Comparison of ENCODE assay signal across 13 cellular contexts in the genomic region with DNA sequence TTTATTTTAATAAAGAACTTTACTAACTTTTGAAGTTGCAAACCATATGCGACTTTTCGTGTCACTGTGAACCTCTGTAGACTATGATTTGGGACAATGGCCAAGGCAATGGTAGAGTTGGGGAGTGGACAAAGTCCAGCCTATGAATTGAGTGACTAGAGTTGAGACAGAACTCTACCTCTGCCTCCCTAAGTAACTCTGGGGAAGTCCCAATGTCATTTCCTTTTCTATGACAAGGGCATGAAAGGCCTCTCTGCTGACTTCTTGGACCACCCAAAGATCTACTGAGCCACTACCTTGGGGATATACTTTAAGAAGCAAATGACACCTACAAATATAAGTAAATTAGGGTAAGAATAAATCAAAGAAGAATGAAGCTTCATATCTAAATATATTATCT.
"Had no signal": no experiment of that assay in that cellular context is flagged by ENCODE, and none has a peak within 500 bp of the region (broad histone marks: within the 10 kb centered on the region; RNA-seq: fewer than 3 reads in every experiment).

No MANE protein-coding gene starts in this region.

- DNase-seq: activated CD4-positive, alpha-beta T cell treated with anti-CD3 and anti-CD28 coated beads, Interleukin-2, amount 50 U/mL, for 48 hours; foreskin fibroblast; head of caudate nucleus; islet precursor cell; nucleus accumbens; right cardiac atrium; small intestine; upper lobe of left lung had no signal

- ATAC-seq: activated CD4-positive, CD25-positive, alpha-beta regulatory T cell treated with anti-CD3 and anti-CD28 coated beads, Interleukin-2, amount 50 U/mL, for 24 hours; left lobe of liver; natural killer cell treated with Interleukin-12 subunit alpha and Interleukin-12 subunit beta and Interleukin-15 and Interleukin-18, amount 100 ng/mL, for 72 hours; right cardiac atrium had no signal

- H3K4me1 ChIP-seq: upper lobe of left lung had no signal

- H3K27ac ChIP-seq: esophagus muscularis mucosa, upper lobe of left lung had no signal

- H3K27me3 ChIP-seq: esophagus muscularis mucosa, upper lobe of left lung had no signal

- H3K4me3 Mint-ChIP-seq: natural killer cell treated with Interleukin-12 subunit alpha and Interleukin-12 subunit beta and Interleukin-15 and Interleukin-18, amount 100 ng/mL, for 72 hours; T-helper 2 cell treated with Interferon-gamma antibody and Interleukin-4, amounts not matched to agents 5 μg/mL and 100 μg/mL, for 36 hours had no signal

- H3K27ac Mint-ChIP-seq: natural killer cell treated with Interleukin-12 subunit alpha and Interleukin-12 subunit beta and Interleukin-15 and Interleukin-18, amount 100 ng/mL, for 72 hours; T-helper 2 cell treated with Interferon-gamma antibody and Interleukin-4, amounts not matched to agents 5 μg/mL and 100 μg/mL, for 36 hours had no signal

- H3K4me3 ChIP-seq: esophagus muscularis mucosa, upper lobe of left lung had no signal

- H3K9me3 ChIP-seq: esophagus muscularis mucosa, upper lobe of left lung had no signal

- H3K9me3 Mint-ChIP-seq: natural killer cell treated with Interleukin-12 subunit alpha and Interleukin-12 subunit beta and Interleukin-15 and Interleukin-18, amount 100 ng/mL, for 72 hours; T-helper 2 cell treated with Interferon-gamma antibody and Interleukin-4, amounts not matched to agents 5 μg/mL and 100 μg/mL, for 36 hours had no signal
